Comparison of ENCODE assay signal across 20 cellular contexts in genomic region chr2:166627893-166628292, GRCh38.
DNase-seq lines count a peak whose midpoint lies in the region; ATAC-seq and TF ChIP-seq lines count a peak whose summit lies in the region.
"Had no signal": no experiment of that assay in that cellular context is flagged by ENCODE, and none has a peak within 500 bp of the region (broad histone marks: within the 10 kb centered on the region; RNA-seq: fewer than 3 reads in every experiment).

No MANE protein-coding gene starts in this region.

- H3K27me3 Mint-ChIP-seq in GM23338 (ENCODE audit: insufficient read depth, low read depth, poor library complexity) = peaks cover 9% of the 10 kb centered on the region
- H3K27me3 Mint-ChIP-seq: activated CD4-positive, alpha-beta memory T cell treated with anti-CD3 and anti-CD28 coated beads for 36 hours had no signal

- H2AFZ ChIP-seq in GM23338 = peak overlapping the region; percentile 98
- no peak overlapping the region for H2AFZ ChIP-seq in hepatocyte

- TF ChIP-seq CTCF in GM23338 (conservative IDR thresholded peaks at IDR 0.05; ENCODE audit: low read depth in 2 of 2) (peak in 1 of 2 experiments; percentile 43; a peak in 2 of 4 replicates), NB4 (IDR thresholded peaks at IDR 0.05; ENCODE audit: low read depth, low read length) (no peak), epithelial cell of proximal tubule (conservative IDR thresholded peaks at IDR 0.05; ENCODE audit: low read depth, low read length) (peak; percentile 24), hepatocyte (IDR thresholded peaks at IDR 0.05; ENCODE audit: poor library complexity) (no peak)

- no peak for DNase-seq in GM23338 (ENCODE audit: low spot score)
- DNase-seq in NB4 (ENCODE audit: low read depth) = peak; percentile 11
- DNase-seq in epithelial cell of proximal tubule (ENCODE audit: low read depth) = no peak
- DNase-seq in MG63 = no peak
- no peak for DNase-seq in ecto neural progenitor cell (ENCODE audit: low spot score)
- no peak for DNase-seq in hepatocyte (ENCODE audit: low spot score)
- no peak for DNase-seq in ACHN
- DNase-seq: activated CD4-positive, alpha-beta memory T cell treated with anti-CD3 and anti-CD28 coated beads for 36 hours; DND-41; dorsolateral prefrontal cortex; KG1; natural killer cell; NCI-H146; NCI-H526 treated with DMSO at 0.1 percent for 48 hours; right cardiac atrium; stimulated activated CD4-positive, alpha-beta T cell treated with anti-CD3 and anti-CD28 coated beads, Interleukin-4, amount 100 ng/mL, for 24 hours; T-helper 9 cell; upper lobe of left lung had no signal

- H3K4me1 ChIP-seq in GM23338 (ENCODE audit: insufficient read depth) = 0 out of 2 replicates have a peak, but pooled peaks cover 9% of the 10 kb centered on the region
- H3K4me1 ChIP-seq in hepatocyte (ENCODE audit: insufficient read depth) = no peaks in the 10 kb centered on the region
- H3K4me1 ChIP-seq: upper lobe of left lung had no signal

- peaks cover 18% of the 10 kb centered on the region; the same call in 2 of the 3 replicates for H3K9me3 Mint-ChIP-seq in GM23338

- H3K36me3 Mint-ChIP-seq in GM23338 (ENCODE audit: low read depth) = no peaks in the 10 kb centered on the region; the same call in 2 of the 3 replicates
- H3K36me3 Mint-ChIP-seq: activated CD4-positive, alpha-beta memory T cell treated with anti-CD3 and anti-CD28 coated beads for 36 hours; stimulated activated effector memory CD8-positive, alpha-beta T cell treated with anti-CD3 and anti-CD28 coated beads, Interleukin-12 subunit alpha, Interleukin-12 subunit beta, amount 100 ng/mL, for 72 hours had no signal

- no peak overlapping the region for H3K4me3 Mint-ChIP-seq in GM23338
- H3K4me3 Mint-ChIP-seq: activated CD4-positive, alpha-beta memory T cell treated with anti-CD3 and anti-CD28 coated beads for 36 hours; natural killer cell; stimulated activated effector memory CD8-positive, alpha-beta T cell treated with anti-CD3 and anti-CD28 coated beads, Interleukin-12 subunit alpha, Interleukin-12 subunit beta, amount 100 ng/mL, for 72 hours had no signal

- H3K9me3 ChIP-seq in MG63 = no peaks in the 10 kb centered on the region
- H3K9me3 ChIP-seq in hepatocyte (ENCODE audit: low read depth) = no peaks in the 10 kb centered on the region
- H3K9me3 ChIP-seq: upper lobe of left lung had no signal

- H4K20me1 ChIP-seq in GM23338 (replicated peaks; ENCODE audit: insufficient read depth) (no peaks in the 10 kb centered on the region), hepatocyte (ENCODE audit: insufficient read depth, poor library complexity, severe bottlenecking) (no peaks in the 10 kb centered on the region)

- H3K36me3 ChIP-seq in GM23338 (ENCODE audit: insufficient read depth) (no peaks in the 10 kb centered on the region), MG63 (no peaks in the 10 kb centered on the region), hepatocyte (replicated peaks; ENCODE audit: insufficient read depth, low read depth) (no peaks in the 10 kb centered on the region)
- H3K36me3 ChIP-seq: upper lobe of left lung had no signal

- 77% methylated on average over 2 of the region's 2 CpGs for WGBS in hepatocyte (ENCODE audit: low lambda C conversion rate, missing lambda C conversion rate)

- H3K4me1 Mint-ChIP-seq in GM23338 = peaks cover 18% of the 10 kb centered on the region
- H3K4me1 Mint-ChIP-seq: natural killer cell; stimulated activated effector memory CD8-positive, alpha-beta T cell treated with anti-CD3 and anti-CD28 coated beads, Interleukin-12 subunit alpha, Interleukin-12 subunit beta, amount 100 ng/mL, for 72 hours had no signal

- H3K9me2 ChIP-seq in GM23338 (ENCODE audit: insufficient read depth) = peaks cover 3% of the 10 kb centered on the region; the same call in 1 of the 2 replicates
- no peaks in the 10 kb centered on the region for H3K9me2 ChIP-seq in hepatocyte (replicated peaks; ENCODE audit: insufficient read depth)

- in situ Hi-C loops in ACHN (cut with HindIII; ENCODE audit: low pct_ligation_motif_present, low pct_unique_long_range_greater_than_20kb, low sequenced_read_pairs) = no loop called here

- H3K4me3 ChIP-seq in GM23338 = no peak overlapping the region
- no peak overlapping the region for H3K4me3 ChIP-seq in NB4 (ENCODE audit: low read depth, low read length)
- no peak overlapping the region for H3K4me3 ChIP-seq in epithelial cell of proximal tubule (ENCODE audit: low read depth, low read length)
- no peak overlapping the region for H3K4me3 ChIP-seq in MG63
- H3K4me3 ChIP-seq in hepatocyte = no peak overlapping the region
- H3K4me3 ChIP-seq: dorsolateral prefrontal cortex, upper lobe of left lung had no signal

- H3K79me2 ChIP-seq in GM23338 (replicated peaks; ENCODE audit: insufficient read depth) (no peaks in the 10 kb centered on the region), hepatocyte (no peaks in the 10 kb centered on the region)

- H3K27ac ChIP-seq in GM23338 (ENCODE audit: low read depth) (no peak overlapping the region), hepatocyte (no peak overlapping the region)
- H3K27ac ChIP-seq: dorsolateral prefrontal cortex, upper lobe of left lung had no signal

- no peaks in the 10 kb centered on the region for H3F3A ChIP-seq in GM23338 (replicated peaks; ENCODE audit: low read depth)

- peak; percentile 64 for ATAC-seq in GM18498 (IDR thresholded peaks at IDR 0.05; ENCODE audit: unreplicated experiment)
- ATAC-seq in GM23338 = peak; percentile 12; the same call in 2 of the 3 replicates
- ATAC-seq: natural killer cell; stimulated activated effector memory CD8-positive, alpha-beta T cell treated with anti-CD3 and anti-CD28 coated beads, Interleukin-12 subunit alpha, Interleukin-12 subunit beta, amount 100 ng/mL, for 72 hours had no signal

- H3K27me3 ChIP-seq in GM23338 (ENCODE audit: insufficient read depth) (no peaks in the 10 kb centered on the region), MG63 (no peaks in the 10 kb centered on the region), hepatocyte (no peaks in the 10 kb centered on the region)
- H3K27me3 ChIP-seq: dorsolateral prefrontal cortex, upper lobe of left lung had no signal

- H3K4me2 ChIP-seq in GM23338 = no peak overlapping the region
- H3K4me2 ChIP-seq in hepatocyte = no peak overlapping the region

- H3K27ac Mint-ChIP-seq in GM23338 = no peak overlapping the region
- H3K27ac Mint-ChIP-seq: activated CD4-positive, alpha-beta memory T cell treated with anti-CD3 and anti-CD28 coated beads for 36 hours; natural killer cell; stimulated activated effector memory CD8-positive, alpha-beta T cell treated with anti-CD3 and anti-CD28 coated beads, Interleukin-12 subunit alpha, Interleukin-12 subunit beta, amount 100 ng/mL, for 72 hours had no signal

- no peak for TF ChIP-seq POLR2A in NB4 (IDR thresholded peaks at IDR 0.05; ENCODE audit: extremely low read depth, insufficient read length)

TF ChIP-seq in GM23338, 12 proteins besides CTCF, POLR2A, EP300 and RAD21 (continues in another document):
- no peak for TF ChIP-seq EZH2 (IDR thresholded peaks at IDR 0.05; ENCODE audit: low read depth, unreplicated experiment)
- TF ChIP-seq EZH2phosphoT487 (IDR thresholded peaks at IDR 0.05; ENCODE audit: unreplicated experiment) = no peak
- TF ChIP-seq NANOG (IDR thresholded peaks at IDR 0.05; ENCODE audit: borderline replicate concordance) = no peak
- TF ChIP-seq REST (IDR thresholded peaks at IDR 0.05; ENCODE audit: unreplicated experiment) = no peak
- TF ChIP-seq ETS1 (IDR thresholded peaks at IDR 0.05) = no peak
- TF ChIP-seq JUNB (IDR thresholded peaks at IDR 0.05; ENCODE audit: unreplicated experiment) = no peak
- TF ChIP-seq POLR2AphosphoS5 (IDR thresholded peaks at IDR 0.05; ENCODE audit: low read depth) = no peak
- TF ChIP-seq ZNF114 (CRISPR knock-in tag; IDR thresholded peaks at IDR 0.05) = no peak
- no peak for TF ChIP-seq CREB1 (CRISPR knock-in tag; IDR thresholded peaks at IDR 0.05; ENCODE audit: low read depth)
